ENCODE assay signal across 1 cellular context in the genomic region with DNA sequence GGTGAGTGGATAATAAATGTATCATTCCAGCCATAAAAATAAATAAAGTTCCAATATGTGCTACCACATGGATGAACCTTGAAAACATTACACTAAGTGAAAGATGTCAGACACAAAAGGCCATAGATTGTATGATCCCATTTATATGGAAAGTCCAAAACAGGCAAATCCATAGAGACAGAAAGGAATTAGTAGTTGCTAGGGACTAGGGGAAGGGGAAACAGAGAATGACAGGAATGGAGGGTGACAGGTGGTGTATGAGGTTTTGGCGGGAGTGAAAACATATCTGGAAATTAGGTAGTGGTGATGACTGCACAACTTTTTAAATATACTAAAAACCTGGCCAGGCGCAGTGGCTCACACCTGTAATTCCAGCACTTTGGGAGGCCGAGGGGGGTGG.
TF ChIP-seq lines count a peak whose summit lies in the region.

No MANE protein-coding gene starts in this region.

TF ChIP-seq in SK-N-SH treated with all-trans-retinoic acid at 6 μM for 48 hours, 23 proteins besides CTCF, POLR2A, EP300 and RAD21:
- TF ChIP-seq ZNF8 (CRISPR knock-in tag; IDR thresholded peaks at IDR 0.05), result no peak
- TF ChIP-seq ZC3H10 (CRISPR knock-in tag; IDR thresholded peaks at IDR 0.05), result no peak
- no peak for TF ChIP-seq BACH2 (CRISPR knock-in tag; IDR thresholded peaks at IDR 0.05; ENCODE audit: borderline replicate concordance)
- TF ChIP-seq ZFP30 (CRISPR knock-in tag; IDR thresholded peaks at IDR 0.05), result no peak
- TF ChIP-seq, protein P1, sequence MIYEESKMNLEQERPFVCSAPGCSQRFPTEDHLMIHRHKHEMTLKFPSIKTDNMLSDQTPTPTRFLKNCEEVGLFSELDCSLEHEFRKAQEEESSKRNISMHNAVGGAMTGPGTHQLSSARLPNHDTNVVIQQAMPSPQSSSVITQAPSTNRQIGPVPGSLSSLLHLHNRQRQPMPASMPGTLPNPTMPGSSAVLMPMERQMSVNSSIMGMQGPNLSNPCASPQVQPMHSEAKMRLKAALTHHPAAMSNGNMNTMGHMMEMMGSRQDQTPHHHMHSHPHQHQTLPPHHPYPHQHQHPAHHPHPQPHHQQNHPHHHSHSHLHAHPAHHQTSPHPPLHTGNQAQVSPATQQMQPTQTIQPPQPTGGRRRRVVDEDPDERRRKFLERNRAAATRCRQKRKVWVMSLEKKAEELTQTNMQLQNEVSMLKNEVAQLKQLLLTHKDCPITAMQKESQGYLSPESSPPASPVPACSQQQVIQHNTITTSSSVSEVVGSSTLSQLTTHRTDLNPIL (CRISPR knock-in tag; IDR thresholded peaks at IDR 0.05; ENCODE audit: low read depth), result no peak
- no peak for TF ChIP-seq ZFP3 (CRISPR knock-in tag; IDR thresholded peaks at IDR 0.05)
- no peak for TF ChIP-seq GLIS3 (CRISPR knock-in tag; IDR thresholded peaks at IDR 0.05)
- TF ChIP-seq OSR1 (CRISPR knock-in tag; IDR thresholded peaks at IDR 0.05), result no peak
- TF ChIP-seq TCF4 (CRISPR knock-in tag; IDR thresholded peaks at IDR 0.05; ENCODE audit: borderline replicate concordance), result no peak
- no peak for TF ChIP-seq CSDC2 (CRISPR knock-in tag; IDR thresholded peaks at IDR 0.05)
- no peak for TF ChIP-seq ZNF565 (CRISPR knock-in tag; conservative IDR thresholded peaks at IDR 0.05; ENCODE audit: low read depth)
- no peak for TF ChIP-seq TSHZ2 (CRISPR knock-in tag; IDR thresholded peaks at IDR 0.05)
- TF ChIP-seq ISL1 (CRISPR knock-in tag; IDR thresholded peaks at IDR 0.05), result no peak
- TF ChIP-seq, protein P2, sequence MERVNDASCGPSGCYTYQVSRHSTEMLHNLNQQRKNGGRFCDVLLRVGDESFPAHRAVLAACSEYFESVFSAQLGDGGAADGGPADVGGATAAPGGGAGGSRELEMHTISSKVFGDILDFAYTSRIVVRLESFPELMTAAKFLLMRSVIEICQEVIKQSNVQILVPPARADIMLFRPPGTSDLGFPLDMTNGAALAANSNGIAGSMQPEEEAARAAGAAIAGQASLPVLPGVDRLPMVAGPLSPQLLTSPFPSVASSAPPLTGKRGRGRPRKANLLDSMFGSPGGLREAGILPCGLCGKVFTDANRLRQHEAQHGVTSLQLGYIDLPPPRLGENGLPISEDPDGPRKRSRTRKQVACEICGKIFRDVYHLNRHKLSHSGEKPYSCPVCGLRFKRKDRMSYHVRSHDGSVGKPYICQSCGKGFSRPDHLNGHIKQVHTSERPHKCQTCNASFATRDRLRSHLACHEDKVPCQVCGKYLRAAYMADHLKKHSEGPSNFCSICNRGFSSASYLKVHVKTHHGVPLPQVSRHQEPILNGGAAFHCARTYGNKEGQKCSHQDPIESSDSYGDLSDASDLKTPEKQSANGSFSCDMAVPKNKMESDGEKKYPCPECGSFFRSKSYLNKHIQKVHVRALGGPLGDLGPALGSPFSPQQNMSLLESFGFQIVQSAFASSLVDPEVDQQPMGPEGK (CRISPR knock-in tag; IDR thresholded peaks at IDR 0.05; ENCODE audit: borderline replicate concordance), result no peak
- TF ChIP-seq ZNF70 (CRISPR knock-in tag; IDR thresholded peaks at IDR 0.05), result no peak
- TF ChIP-seq ESRRG (CRISPR knock-in tag; IDR thresholded peaks at IDR 0.05), result no peak
